In the genomic region with DNA sequence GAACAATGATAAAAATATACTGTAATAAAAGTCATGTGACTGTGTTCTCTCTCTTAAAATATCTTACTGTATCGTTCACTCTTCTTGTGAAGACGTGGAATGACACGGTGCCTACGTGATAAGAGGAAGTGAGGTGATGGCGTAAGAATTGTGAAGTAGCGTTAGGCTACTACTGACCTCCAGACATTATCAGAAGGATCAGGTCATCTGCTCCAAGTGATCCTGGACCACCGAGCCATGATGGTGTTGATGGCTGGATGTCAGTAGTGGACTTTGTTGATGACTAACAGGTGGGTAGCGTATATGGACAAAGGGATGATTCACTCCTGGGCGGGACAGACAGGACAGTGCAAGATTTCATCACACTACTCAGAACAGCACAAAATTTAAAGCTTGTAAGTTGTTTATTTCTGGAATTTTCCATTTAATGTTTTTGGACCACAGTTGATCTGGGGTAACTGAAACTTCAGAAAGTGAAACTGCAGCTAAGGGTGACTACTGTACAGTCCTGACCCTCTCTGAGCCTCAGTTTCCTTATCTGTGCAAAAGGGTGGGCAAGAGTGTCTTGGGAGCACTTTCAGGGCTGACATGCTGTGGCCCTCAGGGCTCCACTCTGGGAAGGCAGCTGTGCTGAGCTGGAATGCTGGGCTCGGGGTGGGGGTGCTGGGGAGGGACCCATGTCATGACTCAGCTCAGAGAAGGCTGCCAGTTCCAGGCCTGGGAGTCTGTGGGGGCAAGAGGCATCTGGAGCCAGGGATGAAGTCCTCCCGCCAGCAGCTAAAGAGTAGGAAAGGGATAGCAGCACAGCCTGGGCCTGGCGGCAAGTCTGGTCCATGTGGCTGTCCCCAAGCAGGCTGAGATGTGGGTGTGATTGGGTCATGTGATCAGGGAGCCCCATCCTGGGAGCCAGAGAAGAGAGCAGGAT, we compare ENCODE assay signal across 9 cellular contexts. TPM values are rescaled to one million over a fixed set of nuclear protein-coding genes. Genes with fewer than 3 reads are reported as not detected.
A peak's percentile ranks its signal among the peaks of the same experiment; 100 is the strongest.
DNase-seq lines count a peak whose midpoint lies in the region; ATAC-seq and TF ChIP-seq lines count a peak whose summit lies in the region.
"Had no signal": no experiment of that assay in that cellular context is flagged by ENCODE, and none has a peak within 500 bp of the region (broad histone marks: within the 10 kb centered on the region; RNA-seq: fewer than 3 reads in every experiment).

No MANE protein-coding gene starts in this region.

- H2AFZ ChIP-seq in PC-3 (ENCODE audit: low read length), result peak overlapping the region; percentile 12; the same call in 1 of the 2 replicates
- H2AFZ ChIP-seq in neuronal stem cell (ENCODE audit: low read length), result peak overlapping the region; percentile 88

- H3K4ac ChIP-seq in neuronal stem cell (ENCODE audit: low read length), result no peak overlapping the region

- no peak overlapping the region for H3K23ac ChIP-seq in neuronal stem cell (ENCODE audit: low read depth, low read length, poor library complexity)

- H3K4me1 ChIP-seq in PC-3 (ENCODE audit: insufficient read depth, low read length), result peaks cover 9% of the 10 kb centered on the region
- H3K4me1 ChIP-seq in neuronal stem cell (ENCODE audit: control insufficient read depth in 2 of 2, insufficient read depth in 1 of 2, low read depth in 1 of 2, low read length in 2 of 2), result peaks cover 60 to 78% of the 10 kb centered on the region in 2 donors

- CTCF ChIA-PET in BJ (lab: Yijun Ruan, JAX) (interaction anchor here (1.0 to 2.1 kb wide), 2 partner anchors 10 to 13 kb away, joined by 3 to 9 read pairs; a partner anchor contains a TSS), PC-3 (lab: Charles Lee) (interaction anchor here (0.6 kb wide), 3 partner anchors 62 to 248 kb away, joined by 3 read pairs; no protein-coding TSS in a partner anchor)

- intact Hi-C loops in PC-3 (cut with micrococcal nuclease), result no loop called here

- peak; percentile 95 for ATAC-seq in PC-3
- ATAC-seq in HG03045 (IDR thresholded peaks at IDR 0.05; ENCODE audit: unreplicated experiment), result no peak
- ATAC-seq in HG03159 (IDR thresholded peaks at IDR 0.05; ENCODE audit: unreplicated experiment), result no peak

- POLR2A ChIA-PET in BJ (lab: Charles Lee), result interaction anchor here (0.5 to 1.5 kb wide), 8 partner anchors 9 to 411 kb away, joined by 3 to 8 read pairs (median 3); a partner anchor contains a TSS
- POLR2A ChIA-PET in PC-3 (lab: Charles Lee; ENCODE audit: unreplicated experiment), result interaction anchor here (0.6 kb wide), 1 partner anchor 1363 kb away, joined by 3 read pairs; no protein-coding TSS in a partner anchor

- H3K36me3 ChIP-seq in BJ (ENCODE audit: control insufficient read depth, insufficient read depth, low read length) (peaks cover 9% of the 10 kb centered on the region), PC-3 (ENCODE audit: low read depth, low read length) (no peaks in the 10 kb centered on the region), neuronal stem cell (replicated peaks in 1 of 2; ENCODE audit: control insufficient read depth in 2 of 2, insufficient read depth in 2 of 2, low read length in 2 of 2) (no peaks in the 10 kb centered on the region), WERI-Rb-1 (no peaks in the 10 kb centered on the region)

- no peaks in the 10 kb centered on the region for H3K79me1 ChIP-seq in neuronal stem cell (ENCODE audit: low read depth, low read length)

- H3K27me3 ChIP-seq in BJ (ENCODE audit: control insufficient read depth, insufficient read depth, low read length) (no peaks in the 10 kb centered on the region), PC-3 (ENCODE audit: low read length) (no peaks in the 10 kb centered on the region), neuronal stem cell (ENCODE audit: control insufficient read depth in 3 of 3, insufficient read depth in 3 of 3, low read depth in 1 of 3, low read length in 3 of 3) (no peaks in the 10 kb centered on the region), WERI-Rb-1 (ENCODE audit: insufficient read depth, low read depth, severe bottlenecking) (no peaks in the 10 kb centered on the region)

- H3K9ac ChIP-seq in PC-3 (ENCODE audit: low read length) (no peak overlapping the region), neuronal stem cell (ENCODE audit: low read depth, low read length, poor library complexity) (no peak overlapping the region)

- no peaks in the 10 kb centered on the region for H3K9me3 ChIP-seq in PC-3 (ENCODE audit: low read length)
- no peaks in the 10 kb centered on the region for H3K9me3 ChIP-seq in neuronal stem cell (replicated peaks in 1 of 2; ENCODE audit: control insufficient read depth in 2 of 2, insufficient read depth in 1 of 2, low read depth in 1 of 2, low read length in 2 of 2)
- no peaks in the 10 kb centered on the region for H3K9me3 ChIP-seq in WERI-Rb-1 (ENCODE audit: severe bottlenecking)

- H3K79me2 ChIP-seq in PC-3 (ENCODE audit: low read length), result no peaks in the 10 kb centered on the region

- no peaks in the 10 kb centered on the region for H4K20me1 ChIP-seq in PC-3 (ENCODE audit: low read length)

- no peaks in the 10 kb centered on the region for H3F3A ChIP-seq in PC-3 (ENCODE audit: low read length, unreplicated experiment)

- peak overlapping the region; percentile 73 for H4K8ac ChIP-seq in neuronal stem cell (ENCODE audit: low read depth, low read length)

- H4K91ac ChIP-seq in neuronal stem cell (ENCODE audit: low read depth, low read length, poor library complexity), result peak overlapping the region; percentile 60

- BruUV-seq in PC-3 (replicated peaks; lab: Mats Ljungman, UMichigan), result TSS peak; percentile 92

- peak overlapping the region; percentile 84 for H3K18ac ChIP-seq in neuronal stem cell (ENCODE audit: low read length)

- H3K14ac ChIP-seq in neuronal stem cell (ENCODE audit: low read length), result no peak overlapping the region

- peak overlapping the region; percentile 26 for H2BK5ac ChIP-seq in neuronal stem cell (ENCODE audit: low read length)

- TF ChIP-seq CTCF in BJ (IDR thresholded peaks at IDR 0.05; ENCODE audit: insufficient read depth, low read depth, low read length) (no peak), PC-3 (conservative IDR thresholded peaks at IDR 0.05; ENCODE audit: low read depth, low read length) (no peak), epithelial cell of proximal tubule (conservative IDR thresholded peaks at IDR 0.05; ENCODE audit: low read depth, low read length) (no peak), WERI-Rb-1 (IDR thresholded peaks at IDR 0.05; ENCODE audit: low read depth, low read length) (no peak)

- H2AK5ac ChIP-seq in neuronal stem cell (ENCODE audit: low read depth, low read length), result peak overlapping the region; percentile 93

- peak overlapping the region; percentile 71 for H3K4me2 ChIP-seq in PC-3 (ENCODE audit: low read length)
- H3K4me2 ChIP-seq in neuronal stem cell (ENCODE audit: insufficient read depth, low read length, poor library complexity, severe bottlenecking), result no peak overlapping the region

- peak overlapping the region; percentile 44 for H2BK120ac ChIP-seq in neuronal stem cell (ENCODE audit: low read depth, low read length)

- peak overlapping the region; percentile 68 for H2BK15ac ChIP-seq in neuronal stem cell (ENCODE audit: low read length)

- H3K4me3 ChIP-seq in BJ (ENCODE audit: low read depth, low read length) (no peak overlapping the region), PC-3 (ENCODE audit: low read length) (peak overlapping the region; percentile 3; the same call in 1 of the 2 replicates), epithelial cell of proximal tubule (ENCODE audit: low read depth, low read length) (no peak overlapping the region), neuronal stem cell (ENCODE audit: low read length in 2 of 2) (no peak overlapping the region), WERI-Rb-1 (ENCODE audit: low read depth, low read length) (no peak overlapping the region)

- H3K27ac ChIP-seq in PC-3 (ENCODE audit: low read length) (peak overlapping the region; percentile 75), neuronal stem cell (replicated peaks; ENCODE audit: low read length) (peak overlapping the region; percentile 30), WERI-Rb-1 (no peak overlapping the region)

- H2BK12ac ChIP-seq in neuronal stem cell (ENCODE audit: low read length), result peak overlapping the region; percentile 33

- H3K9me2 ChIP-seq in PC-3 (replicated peaks; ENCODE audit: low read length), result no peaks in the 10 kb centered on the region

- DNase-seq in BJ (ENCODE audit: low read depth), result peak; percentile 90
- peak; percentile 85 for DNase-seq in PC-3
- DNase-seq in epithelial cell of proximal tubule (ENCODE audit: low read depth), result peak; percentile 52
- DNase-seq in neuronal stem cell (ENCODE audit: low spot score), result no peak
- no peak for DNase-seq in WERI-Rb-1
- DNase-seq in NCI-H2029 treated with DMSO at 0.1 percent for 48 hours (lab: John Stamatoyannopoulos, UW), result no peak
- DNase-seq: activated B cell treated with CpG ODN at 0.5 μM for 24 hours had no signal

- no CpG with 5 or more reads among the region's 12 CpGs for WGBS in neuronal stem cell (ENCODE audit: extremely low coverage in 2 of 2, insufficient read length in 2 of 2, insufficient replicate concordance in 1 of 2), 2 donors

RNA-seq across cellular contexts. Expression of a gene that starts 12.6 kb away (rescaled TPM):
- polyA plus RNA-seq in BJ (2011; rRNA removed), result 163 and 276 TPM in 2 replicates
- polyA minus RNA-seq in BJ (2011; rRNA and poly(A)+ RNA removed), result 384 and 442 TPM in 2 replicates
- total RNA-seq in PC-3 (2014; rRNA removed) (0.12 and 0.66 TPM in 2 replicates), epithelial cell of proximal tubule (2.2 and 4.6 TPM in 2 replicates)
- 11.0 TPM for polyA plus RNA-seq in neuronal stem cell (2013, experiment 1 of 2)
- polyA plus RNA-seq in neuronal stem cell (2013, experiment 2 of 2), result 11.2 TPM

RNA-seq across cellular contexts. Expression of a gene that starts 23.5 kb away (rescaled TPM):
- polyA plus RNA-seq in BJ (2011; rRNA removed), result 0.39 and 0.97 TPM in 2 replicates
- 0.14 TPM in 1 of 2 replicates, not detected in the other for polyA minus RNA-seq in BJ (2011; rRNA and poly(A)+ RNA removed)
- not detected in 2 replicates for total RNA-seq in PC-3 (2014; rRNA removed)
- total RNA-seq in epithelial cell of proximal tubule, result not detected in 2 replicates
- 0.10 TPM for polyA plus RNA-seq in neuronal stem cell (2013, experiment 1 of 2)
- 0.10 TPM for polyA plus RNA-seq in neuronal stem cell (2013, experiment 2 of 2)
- total RNA-seq: activated B cell treated with CpG ODN at 0.5 μM for 24 hours had no signal

RNA-seq across cellular contexts. Expression of a gene that starts 46.8 kb away (rescaled TPM):
- polyA plus RNA-seq in BJ (2011; rRNA removed), result not detected in 2 replicates
- polyA minus RNA-seq in BJ (2011; rRNA and poly(A)+ RNA removed), result not detected in 2 replicates
- total RNA-seq in PC-3 (2014; rRNA removed) (0.29 and 0.35 TPM in 2 replicates), epithelial cell of proximal tubule (not detected in 2 replicates)
- polyA plus RNA-seq in neuronal stem cell (2013, experiment 1 of 2), result not detected
- polyA plus RNA-seq in neuronal stem cell (2013, experiment 2 of 2), result 0.01 TPM
- total RNA-seq: activated B cell treated with CpG ODN at 0.5 μM for 24 hours had no signal

RNA-seq across cellular contexts. Expression of a gene that starts 56.7 kb away (rescaled TPM):
- 0.11 and 0.29 TPM in 2 replicates for polyA plus RNA-seq in BJ (2011; rRNA removed)
- polyA minus RNA-seq in BJ (2011; rRNA and poly(A)+ RNA removed), result 0.09 TPM in 1 of 2 replicates, not detected in the other
- total RNA-seq in PC-3 (2014; rRNA removed), result not detected in 2 replicates
- total RNA-seq in epithelial cell of proximal tubule, result not detected in 2 replicates
- not detected for polyA plus RNA-seq in neuronal stem cell (2013, experiment 1 of 2)
- not detected for polyA plus RNA-seq in neuronal stem cell (2013, experiment 2 of 2)

Comparison
In these comparisons a context has a peak if more than half of its experiments do, and no peak if none do; other contexts are left out.
1. DNase-seq: peak in BJ (single experiment), PC-3 (single experiment) and epithelial cell of proximal tubule (single experiment); none in neuronal stem cell (single experiment), WERI-Rb-1 (single experiment) and NCI-H2029 treated with DMSO at 0.1 percent for 48 hours (single experiment).